In genomic region chr5:130981663-130982062, GRCh38 we compare ENCODE assay signal across 24 cellular contexts.
"Had no signal": no experiment of that assay in that cellular context is flagged by ENCODE, and none has a peak within 500 bp of the region (broad histone marks: within the 10 kb centered on the region; RNA-seq: fewer than 3 reads in every experiment).

No MANE protein-coding gene starts in this region.

- ATAC-seq: gastrocnemius medialis, heart right ventricle, left cardiac atrium, left lung, left ventricle myocardium superior, lower lobe of right lung had no signal

- H3K9me3 ChIP-seq: esophagus muscularis mucosa, gastrocnemius medialis, left lung, lower lobe of right lung had no signal

- DNase-seq: dermis blood vessel endothelial cell; dorsolateral prefrontal cortex; effector CD4-positive, alpha-beta T cell; effector memory CD4-positive, alpha-beta T cell; erythroblast; foreskin melanocyte; gastrocnemius medialis; glutamatergic neuron; head of caudate nucleus; heart right ventricle; hippocampal formation; left cardiac atrium; left lung; left ventricle myocardium superior; lower lobe of right lung; mesendoderm; midbrain had no signal

- H3K27me3 ChIP-seq: dorsolateral prefrontal cortex, esophagus muscularis mucosa, gastrocnemius medialis, heart right ventricle, left lung had no signal

- H3K36me3 ChIP-seq: esophagus muscularis mucosa, gastrocnemius medialis, heart right ventricle, left lung, lower lobe of right lung had no signal

- FAIRE-seq: colon, endothelial cell of umbilical vein, islet of Langerhans, keratinocyte had no signal

- H3K4me1 ChIP-seq: esophagus muscularis mucosa, gastrocnemius medialis, heart right ventricle, left lung, lower lobe of right lung had no signal

- H3K4me3 ChIP-seq: coronary artery, dorsolateral prefrontal cortex, esophagus muscularis mucosa, gastrocnemius medialis, heart right ventricle, left lung, lower lobe of right lung had no signal

- H3K27ac ChIP-seq: coronary artery, dorsolateral prefrontal cortex, epithelial cell of prostate, esophagus muscularis mucosa, gastrocnemius medialis, heart right ventricle, left lung, lower lobe of right lung had no signal
